Comparison of ENCODE assay signal across 18 cellular contexts in the genomic region with DNA sequence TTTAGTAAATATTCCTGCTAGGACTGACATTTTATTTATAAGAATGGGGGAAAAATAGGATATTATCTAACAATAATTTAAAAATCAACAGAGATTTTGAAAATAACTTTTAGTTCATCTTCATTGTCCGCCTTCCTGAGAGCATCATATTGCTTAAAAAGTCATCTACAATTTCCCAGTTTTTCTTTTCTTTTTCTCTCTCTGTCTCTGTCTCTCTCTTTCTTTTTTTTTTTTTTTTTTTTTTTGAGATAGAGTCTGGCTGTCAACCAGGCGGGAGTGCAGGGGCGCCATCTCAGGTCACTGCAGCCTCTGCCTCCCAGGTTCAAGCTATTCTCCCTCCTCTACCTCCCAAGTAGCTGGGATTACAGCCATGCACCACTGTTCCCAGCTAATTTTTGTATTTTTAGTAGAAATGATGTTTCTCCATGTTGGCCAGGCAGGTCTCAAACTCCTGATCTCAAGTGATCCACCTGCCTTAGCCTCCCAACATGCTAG.
"Had no signal": no experiment of that assay in that cellular context is flagged by ENCODE, and none has a peak within 500 bp of the region (broad histone marks: within the 10 kb centered on the region; RNA-seq: fewer than 3 reads in every experiment).

No MANE protein-coding gene starts in this region.

- H3K27me3 ChIP-seq: esophagus muscularis mucosa, gastroesophageal sphincter, right atrium auricular region, sigmoid colon, testis, transverse colon had no signal

- H3K27me3 Mint-ChIP-seq: naive B cell; stimulated activated naive B cell treated with anti-CD40 and anti-IgM and Interleukin-4, amounts not matched to agents 10 μg/mL and 1 μg/mL and 100 μg/mL, for 72 hours; stimulated activated naive CD8-positive, alpha-beta T cell treated with anti-CD3 and anti-CD28 coated beads, Interleukin-15, amount 100 ng/mL, for 72 hours had no signal

- DNase-seq: effector memory CD4-positive, alpha-beta T cell; left colon; left ventricle myocardium superior; naive B cell; posterior cingulate gyrus; sigmoid colon; stimulated activated CD4-positive, alpha-beta T cell treated with anti-CD3 and anti-CD28 coated beads, Interleukin-2, amount 100 ng/mL, for 24 hours; stimulated activated CD4-positive, alpha-beta T cell treated with anti-CD3 and anti-CD28 coated beads, Interleukin-4, amount 100 ng/mL, for 4 hours; stimulated activated naive B cell treated with anti-CD40 and anti-IgM and Interleukin-4, amounts not matched to agents 10 μg/mL and 1 μg/mL and 100 μg/mL, for 72 hours; stimulated activated naive CD8-positive, alpha-beta T cell treated with anti-CD3 and anti-CD28 coated beads, Interleukin-15, amount 100 ng/mL, for 72 hours; testis; transverse colon had no signal

- H3K36me3 ChIP-seq: esophagus muscularis mucosa, gastroesophageal sphincter, right atrium auricular region, sigmoid colon, transverse colon had no signal

- H3K4me1 ChIP-seq: esophagus muscularis mucosa, gastroesophageal sphincter, right atrium auricular region, sigmoid colon, testis, transverse colon had no signal

- H3K4me1 Mint-ChIP-seq: naive B cell; stimulated activated naive B cell treated with anti-CD40 and anti-IgM and Interleukin-4, amounts not matched to agents 10 μg/mL and 1 μg/mL and 100 μg/mL, for 72 hours; stimulated activated naive CD8-positive, alpha-beta T cell treated with anti-CD3 and anti-CD28 coated beads, Interleukin-15, amount 100 ng/mL, for 72 hours had no signal

- H3K27ac Mint-ChIP-seq: naive B cell; stimulated activated naive B cell treated with anti-CD40 and anti-IgM and Interleukin-4, amounts not matched to agents 10 μg/mL and 1 μg/mL and 100 μg/mL, for 72 hours; stimulated activated naive CD8-positive, alpha-beta T cell treated with anti-CD3 and anti-CD28 coated beads, Interleukin-15, amount 100 ng/mL, for 72 hours had no signal

- ATAC-seq: gastroesophageal sphincter; left colon; left ventricle myocardium superior; stimulated activated naive B cell treated with anti-CD40 and anti-IgM and Interleukin-4, amounts not matched to agents 10 μg/mL and 1 μg/mL and 100 μg/mL, for 72 hours; stimulated activated naive CD8-positive, alpha-beta T cell treated with anti-CD3 and anti-CD28 coated beads, Interleukin-15, amount 100 ng/mL, for 72 hours had no signal

- H3K36me3 Mint-ChIP-seq: naive B cell; stimulated activated naive B cell treated with anti-CD40 and anti-IgM and Interleukin-4, amounts not matched to agents 10 μg/mL and 1 μg/mL and 100 μg/mL, for 72 hours had no signal

- H3K4me3 ChIP-seq: esophagus muscularis mucosa, gastroesophageal sphincter, lung, right atrium auricular region, sigmoid colon, skin epidermis, testis, transverse colon had no signal

- H3K27ac ChIP-seq: epithelial cell of prostate, esophagus muscularis mucosa, gastroesophageal sphincter, right atrium auricular region, sigmoid colon, skin epidermis, testis, transverse colon had no signal

- H3K4me3 Mint-ChIP-seq: naive B cell; stimulated activated naive B cell treated with anti-CD40 and anti-IgM and Interleukin-4, amounts not matched to agents 10 μg/mL and 1 μg/mL and 100 μg/mL, for 72 hours; stimulated activated naive CD8-positive, alpha-beta T cell treated with anti-CD3 and anti-CD28 coated beads, Interleukin-15, amount 100 ng/mL, for 72 hours had no signal

- H3K9me3 Mint-ChIP-seq: naive B cell; stimulated activated naive B cell treated with anti-CD40 and anti-IgM and Interleukin-4, amounts not matched to agents 10 μg/mL and 1 μg/mL and 100 μg/mL, for 72 hours; stimulated activated naive CD8-positive, alpha-beta T cell treated with anti-CD3 and anti-CD28 coated beads, Interleukin-15, amount 100 ng/mL, for 72 hours had no signal
